In genomic region chr11:11841121-11841604, GRCh38 we compare ENCODE assay signal across 9 cellular contexts. TPM values are rescaled to one million over a fixed set of nuclear protein-coding genes. Genes with fewer than 3 reads are reported as not detected.
DNase-seq lines count a peak whose midpoint lies in the region; ATAC-seq lines count a peak whose summit lies in the region.
"Had no signal": no experiment of that assay in that cellular context is flagged by ENCODE, and none has a peak within 500 bp of the region (broad histone marks: within the 10 kb centered on the region; RNA-seq: fewer than 3 reads in every experiment).

No MANE protein-coding gene starts in this region.

- H3K4me1 Mint-ChIP-seq in activated T-cell treated with anti-CD3 and anti-CD28 coated beads, Interleukin-2, amount 50 U/mL, for 72 hours (ENCODE audit: low read depth): no peaks in the 10 kb centered on the region

- peaks cover 15% of the 10 kb centered on the region for H3K27me3 Mint-ChIP-seq in activated T-cell treated with anti-CD3 and anti-CD28 coated beads, Interleukin-2, amount 50 U/mL, for 72 hours (ENCODE audit: low read depth)

- peak overlapping the region; percentile 96 for H3K27ac ChIP-seq in temporal lobe (ENCODE audit: low read depth, low read length)

- no peak for DNase-seq in activated T-cell treated with anti-CD3 and anti-CD28 coated beads, Interleukin-2, amount 50 U/mL, for 72 hours
- no peak for DNase-seq in activated T-cell treated with anti-CD3 and anti-CD28 coated beads, Interleukin-2, amount 50 U/mL, for 48 hours
- DNase-seq in NCI-H69 (lab: John Stamatoyannopoulos, UW): peak; percentile 80
- DNase-seq in cerebellum (ENCODE audit: low spot score): peak; percentile 63
- peak; percentile 75 for DNase-seq in left kidney (ENCODE audit: low read depth, low spot score)
- no peak for DNase-seq in amniotic stem cell (lab: John Stamatoyannopoulos, UW)

- H3K36me3 Mint-ChIP-seq in activated T-cell treated with anti-CD3 and anti-CD28 coated beads, Interleukin-2, amount 50 U/mL, for 72 hours (ENCODE audit: insufficient read depth in 2 of 2): no peaks in the 10 kb centered on the region
- H3K36me3 Mint-ChIP-seq: natural killer cell had no signal

- H3K27ac Mint-ChIP-seq in activated T-cell treated with anti-CD3 and anti-CD28 coated beads, Interleukin-2, amount 50 U/mL, for 72 hours: peak overlapping the region; percentile 87
- H3K27ac Mint-ChIP-seq: natural killer cell had no signal

- ATAC-seq in activated T-cell treated with anti-CD3 and anti-CD28 coated beads, Interleukin-2, amount 50 U/mL, for 72 hours (replicated peaks in 1 of 2): no peak
- peak; percentile 8 for ATAC-seq in HG02884 (IDR thresholded peaks at IDR 0.05; ENCODE audit: unreplicated experiment)

- no peaks in the 10 kb centered on the region for H3K9me3 Mint-ChIP-seq in activated T-cell treated with anti-CD3 and anti-CD28 coated beads, Interleukin-2, amount 50 U/mL, for 72 hours
- H3K9me3 Mint-ChIP-seq: natural killer cell had no signal

- H3K4me3 Mint-ChIP-seq in activated T-cell treated with anti-CD3 and anti-CD28 coated beads, Interleukin-2, amount 50 U/mL, for 72 hours: no peak overlapping the region
- H3K4me3 Mint-ChIP-seq: natural killer cell had no signal

RNA-seq across cellular contexts. Expression of gene USP47, which starts 0.6 kb away (rescaled TPM):
- total RNA-seq in activated T-cell treated with anti-CD3 and anti-CD28 coated beads, Interleukin-2, amount 50 U/mL, for 72 hours: 10 to 100 TPM; 75.8 to 85.6 TPM
- 114 TPM for total RNA-seq in cerebellum
- 115 TPM for total RNA-seq in temporal lobe

Comparison
In these comparisons a context has a peak if more than half of its experiments do, and no peak if none do; other contexts are left out.
1. DNase-seq: peak in NCI-H69 (single experiment), cerebellum (single experiment) and left kidney (single experiment); none in activated T-cell treated with anti-CD3 and anti-CD28 coated beads, Interleukin-2, amount 50 U/mL, for 72 hours (0 of 2), activated T-cell treated with anti-CD3 and anti-CD28 coated beads, Interleukin-2, amount 50 U/mL, for 48 hours (0 of 2) and amniotic stem cell (single experiment).